In genomic region chr9:108956627-108957026, GRCh38 we compare ENCODE assay signal across 17 cellular contexts. TPM values are rescaled to one million over a fixed set of nuclear protein-coding genes. Genes with fewer than 3 reads are reported as not detected.
DNase-seq lines count a peak whose midpoint lies in the region; ATAC-seq, FAIRE-seq and TF ChIP-seq lines count a peak whose summit lies in the region.
"Had no signal": no experiment of that assay in that cellular context is flagged by ENCODE, and none has a peak within 500 bp of the region (broad histone marks: within the 10 kb centered on the region; RNA-seq: fewer than 3 reads in every experiment).

No MANE protein-coding gene starts in this region.

- POLR2A ChIA-PET in SK-N-SH (lab: Yijun Ruan, JAX) (no interaction called here), K562 (lab: Yijun Ruan, JAX) (interaction anchor here (1.1 kb wide), 1 partner anchor 15 kb away, joined by 3 read pairs; no protein-coding TSS in a partner anchor)

- H4K20me1 ChIP-seq in SK-N-SH (ENCODE audit: insufficient read depth) (no peaks in the 10 kb centered on the region), K562 (replicated peaks; ENCODE audit: control insufficient read depth, insufficient read depth, low read length) (no peaks in the 10 kb centered on the region)

- DNase-seq in SK-N-SH (no peak), DMS53 treated with DMSO at 0.1 percent for 48 hours (lab: John Stamatoyannopoulos, UW; ENCODE audit: unreplicated experiment) (peak; percentile 5), K562 (ENCODE audit: extremely low read depth in 1 of 4, low spot score in 3 of 4) (no peak), left colon (no peak)
- DNase-seq: Calu3; CD4-positive, alpha-beta T cell; H7; NCI-H1930; NCI-H226; OCI-M1 had no signal

- in situ Hi-C loops in K562 (cut with MboI): no loop called here

- H3K27me3 ChIP-seq in SK-N-SH (ENCODE audit: insufficient read depth) (no peaks in the 10 kb centered on the region), K562 (ENCODE audit: control insufficient read depth in 2 of 2, insufficient read depth in 2 of 2, low read length in 2 of 2) (no peaks in the 10 kb centered on the region)
- H3K27me3 ChIP-seq: SJSA1 had no signal

- H3K27ac ChIP-seq in SK-N-SH (ENCODE audit: low read depth in 2 of 2, low read length in 1 of 2) (peak overlapping the region; percentile 1 to 84; a peak in 3 of 4 replicates), K562 (ENCODE audit: extremely low read depth, low read depth, low read length) (no peak overlapping the region)
- H3K27ac ChIP-seq: RWPE1, SJSA1 had no signal

- H3K4me1 ChIP-seq in SK-N-SH (ENCODE audit: control insufficient read depth in 1 of 2, insufficient read depth in 2 of 2, low read depth in 1 of 2, low read length in 1 of 2): peaks cover 2 to 11% of the 10 kb centered on the region in 2 experiments; a peak in 3 of 4 replicates
- peaks cover 0 to 5% of the 10 kb centered on the region in 2 experiments; a peak in 3 of 5 replicates for H3K4me1 ChIP-seq in K562 (replicated peaks in 1 of 2; ENCODE audit: control insufficient read depth in 2 of 2, insufficient read depth in 2 of 2, low read length in 2 of 2)
- H3K4me1 ChIP-seq: SJSA1 had no signal

- CTCF ChIA-PET in SK-N-SH (lab: Yijun Ruan, JAX): no interaction called here
- CTCF ChIA-PET in K562 (lab: Yijun Ruan, JAX; ENCODE audit: low intra/inter-chr PET ratio): no interaction called here

- no peaks in the 10 kb centered on the region for H3K9me2 ChIP-seq in SK-N-SH

- H3K79me2 ChIP-seq in SK-N-SH (ENCODE audit: insufficient read depth) (no peaks in the 10 kb centered on the region), K562 (ENCODE audit: control insufficient read depth, insufficient read depth, low read length) (no peaks in the 10 kb centered on the region)

- intact Hi-C loops in K562 (cut with micrococcal nuclease): no loop called here
- intact Hi-C loops in left colon (cut with DNase I, micrococcal nuclease): no loop called here

- BruUV-seq in K562 (replicated peaks; lab: Mats Ljungman, UMichigan): no TSS peak

- no peaks in the 10 kb centered on the region for H3K9me3 ChIP-seq in SK-N-SH
- no peaks in the 10 kb centered on the region for H3K9me3 ChIP-seq in K562 (replicated peaks; ENCODE audit: control insufficient read depth, insufficient read depth, low read depth, low read length)
- H3K9me3 ChIP-seq: SJSA1 had no signal

- H3K4me3 ChIP-seq in SK-N-SH (ENCODE audit: low read depth in 2 of 2, low read length in 1 of 2): no peak overlapping the region
- H3K4me3 ChIP-seq in K562: no peak overlapping the region
- H3K4me3 ChIP-seq: SJSA1 had no signal

- no peaks in the 10 kb centered on the region for H3K9me1 ChIP-seq in K562 (ENCODE audit: control insufficient read depth, insufficient read depth, low read length)

- FAIRE-seq in K562 (lab: Jason Lieb, UNC): no peak
- FAIRE-seq: HTR-8/SVneo had no signal

- TF ChIP-seq CTCF in SK-N-SH (IDR thresholded peaks at IDR 0.05): no peak
- TF ChIP-seq CTCF in K562 (IDR thresholded peaks at IDR 0.05 in 2 of 3, conservative IDR thresholded peaks at IDR 0.05 in 1 of 3; ENCODE audit: insufficient read depth in 2 of 3, low read depth in 1 of 3, low read length in 3 of 3): no peak

- H2AFZ ChIP-seq in SK-N-SH (ENCODE audit: low read depth) (no peak overlapping the region), K562 (ENCODE audit: low read depth, low read length) (no peak overlapping the region)

- TF ChIP-seq RAD21 in SK-N-SH (IDR thresholded peaks at IDR 0.05; ENCODE audit: low read length) (no peak), K562 (CRISPR knock-in tag; conservative IDR thresholded peaks at IDR 0.05 in 1 of 2, IDR thresholded peaks at IDR 0.05 in 1 of 2) (no peak)

- H3K36me3 ChIP-seq in SK-N-SH (replicated peaks in 1 of 2; ENCODE audit: control insufficient read depth in 1 of 2, insufficient read depth in 2 of 2, low read length in 1 of 2) (peaks cover 5 to 14% of the 10 kb centered on the region in 2 experiments), K562 (ENCODE audit: control insufficient read depth, insufficient read depth, low read length) (peaks cover 11% of the 10 kb centered on the region)

- no peak overlapping the region for H3K9ac ChIP-seq in SK-N-SH
- H3K9ac ChIP-seq in K562 (ENCODE audit: insufficient read depth in 1 of 2, low read depth in 2 of 2, low read length in 2 of 2): no peak overlapping the region

- TF ChIP-seq EP300 in SK-N-SH (IDR thresholded peaks at IDR 0.05; ENCODE audit: borderline replicate concordance in 1 of 2, low read depth in 1 of 2, low read length in 1 of 2): no peak
- TF ChIP-seq EP300 in K562 (IDR thresholded peaks at IDR 0.05; ENCODE audit: low read length): no peak

- peaks cover 12% of the 10 kb centered on the region for H3F3A ChIP-seq in SK-N-SH (replicated peaks; ENCODE audit: insufficient read depth)

- no peak overlapping the region for H3K4me2 ChIP-seq in SK-N-SH
- no peak overlapping the region for H3K4me2 ChIP-seq in K562 (ENCODE audit: insufficient read depth, low read length)

- TF ChIP-seq POLR2A in K562 (conservative IDR thresholded peaks at IDR 0.05): no peak

- ATAC-seq in SK-N-SH treated with all-trans-retinoic acid at 6 μM for 48 hours: no peak
- peak; percentile 41 for ATAC-seq in HG03442 (IDR thresholded peaks at IDR 0.05; ENCODE audit: unreplicated experiment)
- ATAC-seq in K562: 0 out of 3 replicates have a peak, but pooled peaks have one; percentile 47
- no peak for ATAC-seq in GM21390 (IDR thresholded peaks at IDR 0.05; ENCODE audit: unreplicated experiment)
- ATAC-seq in left colon: no peak
- ATAC-seq in HG02798 (IDR thresholded peaks at IDR 0.05; ENCODE audit: poor library complexity, unreplicated experiment): no peak

RNA-seq across cellular contexts. Expression of gene ABITRAM, which starts 22.4 kb away (rescaled TPM):
- polyA plus RNA-seq in SK-N-SH (2012; rRNA removed) (13.9 and 18.2 TPM in 2 replicates), K562 (2011; rRNA removed) (44.7 and 46.9 TPM in 2 replicates), K562 (2014; fragmentation: Illumina TruSeq; extraction: Trizol) (37.7 and 47.6 TPM in 2 replicates), K562 (2014; fragmentation: Nextera tagmentation; extraction: Ambion mirVana) (10 to 100 TPM; 26.5 to 34.4 TPM), K562 (2014; rRNA removed) (27.2 and 28.4 TPM in 2 replicates)
- 18.7 and 21.9 TPM in 2 replicates for polyA plus RNA-seq in SK-N-SH (2012; cell fraction: cytosol; rRNA removed)
- 12.0 and 22.8 TPM in 2 replicates for polyA plus RNA-seq in SK-N-SH (2012; cell fraction: nucleus; rRNA removed)
- 15.3 and 26.6 TPM in 2 replicates for total RNA-seq in K562 (2011; cell fraction: chromatin; rRNA removed; ENCODE audit: low replicate concordance)
- total RNA-seq in K562 (2011; cell fraction: nucleolus; rRNA removed): 9.3 and 11.4 TPM in 2 replicates
- total RNA-seq in K562 (2011; cell fraction: nucleoplasm; rRNA removed): 12.2 and 21.4 TPM in 2 replicates
- total RNA-seq in K562 (2014; rRNA removed) (8.9 and 12.9 TPM in 2 replicates), K562 (2014; rRNA removed; fragmentation: Illumina TruSeq; extraction: Trizol) (24.2 and 24.9 TPM in 2 replicates), K562 (2015; rRNA removed; fragmentation: Illumina TruSeq; extraction: Trizol) (26.4 and 28.9 TPM in 2 replicates), K562 (2021) (18.6 and 19.7 TPM in 2 replicates), left colon (10 to 100 TPM; 11.0 to 13.9 TPM)
- polyA plus RNA-seq in K562 (2011; cell fraction: cytosol; rRNA removed): 13.3 and 22.9 TPM in 2 replicates
- polyA plus RNA-seq in K562 (2011; cell fraction: nucleus; rRNA removed): 25.4 and 43.5 TPM in 2 replicates
- polyA plus RNA-seq in K562 (2012): 23.3 and 27.1 TPM in 2 replicates
- 20.4 and 22.9 TPM in 2 replicates for polyA minus RNA-seq in K562 (2011; rRNA and poly(A)+ RNA removed)
- polyA minus RNA-seq in K562 (2011; cell fraction: cytosol; rRNA and poly(A)+ RNA removed): 5.2 and 8.6 TPM in 2 replicates
- 6.7 and 15.1 TPM in 2 replicates for polyA minus RNA-seq in K562 (2011; cell fraction: nucleus; rRNA and poly(A)+ RNA removed)

RNA-seq across cellular contexts. Expression of gene ELP1, which starts 22.7 kb away (rescaled TPM):
- polyA plus RNA-seq in SK-N-SH (2012; rRNA removed) (19.1 and 25.2 TPM in 2 replicates), K562 (2011; rRNA removed) (43.7 and 48.6 TPM in 2 replicates), K562 (2014; fragmentation: Illumina TruSeq; extraction: Trizol) (35.4 and 45.3 TPM in 2 replicates), K562 (2014; fragmentation: Nextera tagmentation; extraction: Ambion mirVana) (10 to 100 TPM; 17.0 to 25.0 TPM), K562 (2014; rRNA removed) (30.9 and 46.6 TPM in 2 replicates)
- polyA plus RNA-seq in SK-N-SH (2012; cell fraction: cytosol; rRNA removed): 18.1 TPM in 2 replicates
- polyA plus RNA-seq in SK-N-SH (2012; cell fraction: nucleus; rRNA removed): 42.6 and 74.0 TPM in 2 replicates
- 23.2 and 58.4 TPM in 2 replicates for total RNA-seq in K562 (2011; cell fraction: chromatin; rRNA removed; ENCODE audit: low replicate concordance)
- 19.3 and 26.2 TPM in 2 replicates for total RNA-seq in K562 (2011; cell fraction: nucleolus; rRNA removed)
- 22.3 and 25.3 TPM in 2 replicates for total RNA-seq in K562 (2011; cell fraction: nucleoplasm; rRNA removed)
- total RNA-seq in K562 (2014; rRNA removed) (35.8 and 40.8 TPM in 2 replicates), K562 (2014; rRNA removed; fragmentation: Illumina TruSeq; extraction: Trizol) (37.2 and 39.7 TPM in 2 replicates), K562 (2015; rRNA removed; fragmentation: Illumina TruSeq; extraction: Trizol) (39.0 and 41.7 TPM in 2 replicates), K562 (2021) (33.4 and 38.6 TPM in 2 replicates), left colon (10 to 100 TPM; 12.8 to 13.1 TPM)
- 16.6 and 24.1 TPM in 2 replicates for polyA plus RNA-seq in K562 (2011; cell fraction: cytosol; rRNA removed)
- 85.3 and 134 TPM in 2 replicates for polyA plus RNA-seq in K562 (2011; cell fraction: nucleus; rRNA removed)
- 25.3 and 34.9 TPM in 2 replicates for polyA plus RNA-seq in K562 (2012)
- polyA minus RNA-seq in K562 (2011; rRNA and poly(A)+ RNA removed): 54.1 and 70.2 TPM in 2 replicates
- polyA minus RNA-seq in K562 (2011; cell fraction: cytosol; rRNA and poly(A)+ RNA removed): 23.1 and 28.1 TPM in 2 replicates
- polyA minus RNA-seq in K562 (2011; cell fraction: nucleus; rRNA and poly(A)+ RNA removed): 21.0 and 36.7 TPM in 2 replicates

RNA-seq across cellular contexts. Expression of gene CTNNAL1, which starts 56.7 kb away (rescaled TPM):
- polyA plus RNA-seq in SK-N-SH (2012; rRNA removed): 32.8 and 45.0 TPM in 2 replicates
- polyA plus RNA-seq in SK-N-SH (2012; cell fraction: cytosol; rRNA removed): 61.3 and 78.0 TPM in 2 replicates
- 18.5 and 32.1 TPM in 2 replicates for polyA plus RNA-seq in SK-N-SH (2012; cell fraction: nucleus; rRNA removed)
- 8.0 and 35.8 TPM in 2 replicates for total RNA-seq in K562 (2011; cell fraction: chromatin; rRNA removed; ENCODE audit: low replicate concordance)
- 3.3 and 5.7 TPM in 2 replicates for total RNA-seq in K562 (2011; cell fraction: nucleolus; rRNA removed)
- 8.6 and 9.2 TPM in 2 replicates for total RNA-seq in K562 (2011; cell fraction: nucleoplasm; rRNA removed)
- total RNA-seq in K562 (2014; rRNA removed): 37.6 and 38.9 TPM in 2 replicates
- 78.0 and 89.1 TPM in 2 replicates for total RNA-seq in K562 (2014; rRNA removed; fragmentation: Illumina TruSeq; extraction: Trizol)
- total RNA-seq in K562 (2015; rRNA removed; fragmentation: Illumina TruSeq; extraction: Trizol): 42.2 and 46.7 TPM in 2 replicates
- 46.9 and 48.8 TPM in 2 replicates for total RNA-seq in K562 (2021)
- polyA plus RNA-seq in K562 (2011; rRNA removed): 42.5 and 70.7 TPM in 2 replicates
- polyA plus RNA-seq in K562 (2011; cell fraction: cytosol; rRNA removed): 9.6 and 20.6 TPM in 2 replicates
- 6.0 and 11.1 TPM in 2 replicates for polyA plus RNA-seq in K562 (2011; cell fraction: nucleus; rRNA removed)
- polyA plus RNA-seq in K562 (2012): 32.7 and 33.7 TPM in 2 replicates
- polyA plus RNA-seq in K562 (2014; fragmentation: Illumina TruSeq; extraction: Trizol): 53.8 and 57.9 TPM in 2 replicates
- 10 to 100 TPM; 23.2 to 29.8 TPM for polyA plus RNA-seq in K562 (2014; fragmentation: Nextera tagmentation; extraction: Ambion mirVana)
- polyA plus RNA-seq in K562 (2014; rRNA removed): 42.3 and 43.6 TPM in 2 replicates
- 45.3 and 51.5 TPM in 2 replicates for polyA minus RNA-seq in K562 (2011; rRNA and poly(A)+ RNA removed)
- 16.8 and 20.3 TPM in 2 replicates for polyA minus RNA-seq in K562 (2011; cell fraction: cytosol; rRNA and poly(A)+ RNA removed)
- 9.7 and 16.2 TPM in 2 replicates for polyA minus RNA-seq in K562 (2011; cell fraction: nucleus; rRNA and poly(A)+ RNA removed)
- total RNA-seq in left colon: 10 to 100 TPM in 1 of 2 donors, 1 to 10 TPM in 1; 7.6 to 13.1 TPM

Comparison
In these comparisons a context has a peak if more than half of its experiments do, and no peak if none do; other contexts are left out.
1. ATAC-seq: peak in HG03442 (single experiment) and K562 (single experiment); none in SK-N-SH treated with all-trans-retinoic acid at 6 μM for 48 hours (single experiment), GM21390 (single experiment), left colon (single experiment) and HG02798 (single experiment).